30 cellular contexts compared by ENCODE assay signal in genomic region chr1:187718527-187718926, GRCh38.
"Had no signal": no experiment of that assay in that cellular context is flagged by ENCODE, and none has a peak within 500 bp of the region (broad histone marks: within the 10 kb centered on the region; RNA-seq: fewer than 3 reads in every experiment).

No MANE protein-coding gene starts in this region.

- H3K9me3 ChIP-seq: ascending aorta, breast epithelium, colonic mucosa, esophagus squamous epithelium, gastroesophageal sphincter, heart right ventricle had no signal

- ATAC-seq: activated CD4-positive, alpha-beta T cell treated with anti-CD3 and anti-CD28 coated beads for 36 hours; activated CD8-positive, alpha-beta memory T cell treated with anti-CD3 and anti-CD28 coated beads, Interleukin-2, amount 10 ng/mL, durations not matched to agents 7 days and 5 days; activated CD8-positive, alpha-beta T cell treated with anti-CD3 and anti-CD28 coated beads, Interleukin-2, amount 10 ng/mL, durations not matched to agents 7 days and 5 days; activated naive CD4-positive, alpha-beta T cell treated with anti-CD3 and anti-CD28 coated beads, Interleukin-2, amount 50 U/mL, for 72 hours; gastroesophageal sphincter; heart right ventricle had no signal

- H3K27ac ChIP-seq: ascending aorta, breast epithelium, cardiac muscle cell, colonic mucosa, epithelial cell of prostate, esophagus squamous epithelium, gastroesophageal sphincter, heart right ventricle had no signal

- H3K36me3 ChIP-seq: ascending aorta, breast epithelium, cardiac muscle cell, colonic mucosa, esophagus squamous epithelium, gastroesophageal sphincter, heart right ventricle had no signal

- H3K4me3 ChIP-seq: ascending aorta, breast epithelium, cardiac muscle cell, colonic mucosa, esophagus squamous epithelium, gastroesophageal sphincter, heart right ventricle had no signal

- DNase-seq: activated CD4-positive, alpha-beta memory T cell treated with anti-CD3 and anti-CD28 coated beads for 36 hours; activated CD4-positive, alpha-beta T cell treated with anti-CD3 and anti-CD28 coated beads for 36 hours; activated CD4-positive, alpha-beta T cell treated with anti-CD3 and anti-CD28 coated beads, Interleukin-2, amount 10 ng/mL, durations not matched to agents 24 days and 14 days; activated CD4-positive, CD25-positive, alpha-beta regulatory T cell; activated CD4-positive, CD25-positive, alpha-beta regulatory T cell treated with anti-CD3 and anti-CD28 coated beads, Interleukin-2, amount 50 U/mL, for 72 hours; activated CD8-positive, alpha-beta memory T cell treated with anti-CD3 and anti-CD28 coated beads, Interleukin-2, amount 10 ng/mL, durations not matched to agents 7 days and 5 days; activated CD8-positive, alpha-beta memory T cell treated with anti-CD3 and anti-CD28 coated beads, Interleukin-2, amount 50 U/mL, for 4 hours; activated CD8-positive, alpha-beta T cell treated with anti-CD3 and anti-CD28 coated beads, Interleukin-2, amount 10 ng/mL, durations not matched to agents 7 days and 5 days; activated gamma-delta T cell; activated naive CD4-positive, alpha-beta T cell; activated naive CD4-positive, alpha-beta T cell treated with anti-CD3 and anti-CD28 coated beads, Interleukin-2, amount 10 ng/mL, durations not matched to agents 7 days and 5 days; activated naive CD8-positive, alpha-beta T cell treated with anti-CD3 and anti-CD28 coated beads, Interleukin-2, amount 10 ng/mL, durations not matched to agents 7 days and 5 days; activated T-cell treated with anti-CD3 and anti-CD28 coated beads, Interleukin-2, amount 50 U/mL, for 1 hour; activated T-cell treated with anti-CD3 and anti-CD28 coated beads, Interleukin-2, amount 50 U/mL, for 48 hours; central memory CD4-positive, alpha-beta T cell; cerebellar nuclear complex; colonic mucosa; effector CD8-positive, alpha-beta T cell; esophagus squamous epithelium; foreskin melanocyte; heart right ventricle; T-helper 2 cell had no signal

- H3K4me1 ChIP-seq: ascending aorta, breast epithelium, colonic mucosa, esophagus squamous epithelium, gastroesophageal sphincter, heart right ventricle had no signal

- FAIRE-seq: endometrium, endothelial cell of umbilical vein had no signal

- H3K27me3 ChIP-seq: ascending aorta, breast epithelium, cardiac muscle cell, colonic mucosa, esophagus squamous epithelium, gastroesophageal sphincter, heart right ventricle had no signal
